ENCODE assay signal across 11 cellular contexts in the genomic region with DNA sequence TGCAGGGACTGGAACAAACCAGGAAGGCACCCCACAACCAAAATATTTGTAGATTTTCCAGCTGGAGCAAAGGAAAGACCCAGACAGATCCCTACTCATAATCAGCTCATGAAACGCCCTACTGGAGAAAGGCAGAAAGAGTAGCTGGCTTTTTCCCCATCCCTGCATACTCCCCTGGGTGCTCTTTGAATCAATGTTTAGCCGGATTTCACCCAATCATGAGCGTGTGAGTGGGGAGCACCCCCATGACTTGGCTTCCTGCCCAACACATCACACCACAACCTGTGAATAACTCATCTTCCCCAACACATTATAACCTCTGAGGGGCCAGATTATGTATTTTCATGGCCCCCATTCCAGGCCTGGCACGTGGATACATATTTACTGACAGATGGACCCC. TPM values are rescaled to one million over a fixed set of nuclear protein-coding genes. Genes with fewer than 3 reads are reported as not detected.
DNase-seq lines count a peak whose midpoint lies in the region; ATAC-seq, FAIRE-seq and TF ChIP-seq lines count a peak whose summit lies in the region.
"Had no signal": no experiment of that assay in that cellular context is flagged by ENCODE, and none has a peak within 500 bp of the region (broad histone marks: within the 10 kb centered on the region; RNA-seq: fewer than 3 reads in every experiment).

No MANE protein-coding gene starts in this region.

- TF ChIP-seq POLR2A in GM12892 (IDR thresholded peaks at IDR 0.05; ENCODE audit: low read depth, low read length): no peak

- no peak for DNase-seq in GM12892 (ENCODE audit: insufficient read length)
- DNase-seq in RPMI7951 (ENCODE audit: low read depth): peak; percentile 24
- peak in 3 of 4 experiments; percentile 7 to 36 (median 11) for DNase-seq in activated naive CD4-positive, alpha-beta T cell (lab: John Stamatoyannopoulos, UW)
- DNase-seq in stimulated activated CD4-positive, alpha-beta T cell treated with anti-CD3 and anti-CD28 coated beads, Interleukin-4, amount 100 ng/mL, for 1 hour: peak; percentile 61
- no peak for DNase-seq in retina
- DNase-seq: cerebellar nuclear complex, NCI-H774 had no signal

- no peak for ATAC-seq in GM19397 (IDR thresholded peaks at IDR 0.05; ENCODE audit: unreplicated experiment)
- ATAC-seq in GM18502 (IDR thresholded peaks at IDR 0.05; ENCODE audit: poor library complexity, unreplicated experiment): no peak
- no peak for ATAC-seq in GM18517 (IDR thresholded peaks at IDR 0.05; ENCODE audit: unreplicated experiment)
- ATAC-seq: left colon had no signal

- FAIRE-seq in GM12892 (lab: Jason Lieb, UNC): peak; percentile 21

RNA-seq across cellular contexts. Expression of gene SLC14A1, which starts 35.1 kb away (rescaled TPM):
- polyA plus RNA-seq in GM12892 (2012; ENCODE audit: missing spikeins): 0.53 TPM
- 28.6 and 43.4 TPM in 2 replicates for total RNA-seq in RPMI7951 (2014; rRNA removed; shearing (Covaris generic))

Comparison
In these comparisons a context has a peak if more than half of its experiments do, and no peak if none do; other contexts are left out.
1. DNase-seq: peak in RPMI7951 (single experiment), activated naive CD4-positive, alpha-beta T cell (3 of 4) and stimulated activated CD4-positive, alpha-beta T cell treated with anti-CD3 and anti-CD28 coated beads, Interleukin-4, amount 100 ng/mL, for 1 hour (single experiment); none in GM12892 (single experiment) and retina (single experiment).